Comparison of ENCODE assay signal across 9 cellular contexts in genomic region chr5:179762079-179762780, GRCh38. TPM values are rescaled to one million over a fixed set of nuclear protein-coding genes. Genes with fewer than 3 reads are reported as not detected.
DNase-seq lines count a peak whose midpoint lies in the region; ATAC-seq lines count a peak whose summit lies in the region.
"Had no signal": no experiment of that assay in that cellular context is flagged by ENCODE, and none has a peak within 500 bp of the region (broad histone marks: within the 10 kb centered on the region; RNA-seq: fewer than 3 reads in every experiment).

No MANE protein-coding gene starts in this region.

- H3K4me1 ChIP-seq in esophagus (ENCODE audit: control insufficient read depth in 2 of 2, insufficient read depth in 2 of 2, low read length in 1 of 2) = peaks cover 9 to 12% of the 10 kb centered on the region in 2 donors

- intact Hi-C loops in sciatic nerve (cut with DNase I) = no loop called here

- peak; percentile 63 for DNase-seq in EH (ENCODE audit: low read depth)
- DNase-seq in SKM-1 (lab: John Stamatoyannopoulos, UW; ENCODE audit: unreplicated experiment) = peak; percentile 31
- no peak for DNase-seq in sciatic nerve (ENCODE audit: low spot score)
- DNase-seq in NK-92 (lab: John Stamatoyannopoulos, UW; ENCODE audit: unreplicated experiment) = no peak
- DNase-seq: left cardiac atrium had no signal

- peaks cover 0 to 15% of the 10 kb centered on the region in 2 donors for H3K36me3 ChIP-seq in esophagus (ENCODE audit: control insufficient read depth in 2 of 2, insufficient read depth in 2 of 2, low read length in 1 of 2)

- peak overlapping the region; percentile 22 to 70 for H3K27ac ChIP-seq in esophagus (ENCODE audit: low read depth in 2 of 2, low read length in 1 of 2)

- no peaks in the 10 kb centered on the region for H3K27me3 ChIP-seq in esophagus (ENCODE audit: control insufficient read depth in 1 of 2, insufficient read depth in 2 of 2, low read length in 2 of 2)

- no peak overlapping the region for H3K4me3 ChIP-seq in esophagus (ENCODE audit: low read depth in 1 of 2, low read length in 2 of 2)

- WGBS in esophagus, 2 donors = 33 to 42% methylated on average over 10 of the region's 10 CpGs

- ATAC-seq in HG02852 (IDR thresholded peaks at IDR 0.05; ENCODE audit: unreplicated experiment) (peak; percentile 32), sciatic nerve (peak; percentile 67), HG03378 (IDR thresholded peaks at IDR 0.05; ENCODE audit: unreplicated experiment) (no peak), HG03175 (IDR thresholded peaks at IDR 0.05; ENCODE audit: unreplicated experiment) (no peak)

- H3K9me3 ChIP-seq in esophagus (ENCODE audit: control insufficient read depth in 2 of 2, insufficient read depth in 1 of 2, low read depth in 1 of 2, low read length in 1 of 2) = no peaks in the 10 kb centered on the region

RNA-seq across cellular contexts. Expression of gene MAML1, which starts 29.6 kb away (rescaled TPM):
- polyA plus RNA-seq in esophagus = 1 to 10 TPM; 7.1 to 7.9 TPM
- 32.5 TPM for total RNA-seq in sciatic nerve

RNA-seq across cellular contexts. Expression of gene LTC4S, which starts 31.6 kb away (rescaled TPM):
- 1 to 10 TPM; 3.0 to 6.5 TPM for polyA plus RNA-seq in esophagus
- 21.7 TPM for total RNA-seq in sciatic nerve

RNA-seq across cellular contexts. Expression of gene MGAT4B, which starts 44.4 kb away (rescaled TPM):
- polyA plus RNA-seq in esophagus = 10 to 100 TPM; 59.2 to 66.8 TPM
- total RNA-seq in sciatic nerve = 71.7 TPM

RNA-seq across cellular contexts. Expression of gene SQSTM1, which starts 58.5 kb away (rescaled TPM):
- 100 to 1,000 TPM in 1 of 2 donors, 10 to 100 TPM in 1; 94.8 to 111 TPM for polyA plus RNA-seq in esophagus
- 365 TPM for total RNA-seq in sciatic nerve

Comparison
In these comparisons a context has a peak if more than half of its experiments do, and no peak if none do; other contexts are left out.
1. DNase-seq: peak in EH (single experiment) and SKM-1 (single experiment); none in sciatic nerve (single experiment) and NK-92 (single experiment).
2. ATAC-seq: peak in HG02852 (single experiment) and sciatic nerve (single experiment); none in HG03378 (single experiment) and HG03175 (single experiment).